ENCODE assay signal across 20 cellular contexts in the genomic region with DNA sequence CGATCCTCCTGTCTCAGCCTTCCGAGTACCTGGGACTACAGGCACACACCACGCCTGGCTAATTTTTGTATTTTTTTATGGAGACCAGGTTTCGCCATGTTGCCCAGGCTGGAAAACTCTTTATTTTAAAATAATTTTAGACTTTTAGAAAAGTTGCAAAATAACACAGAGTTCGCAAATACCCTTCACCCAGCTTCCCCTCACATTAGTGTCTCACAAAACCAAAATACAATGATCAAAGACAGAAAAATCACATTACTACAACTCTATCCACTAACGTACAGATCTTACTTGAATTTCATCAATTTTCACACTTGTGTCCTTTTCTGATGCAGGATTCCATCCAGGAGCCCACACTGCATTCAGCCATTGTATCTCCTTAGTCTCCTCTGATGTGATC. TPM values are rescaled to one million over a fixed set of nuclear protein-coding genes. Genes with fewer than 3 reads are reported as not detected.
DNase-seq lines count a peak whose midpoint lies in the region; ATAC-seq, FAIRE-seq and TF ChIP-seq lines count a peak whose summit lies in the region.
"Had no signal": no experiment of that assay in that cellular context is flagged by ENCODE, and none has a peak within 500 bp of the region (broad histone marks: within the 10 kb centered on the region; RNA-seq: fewer than 3 reads in every experiment).

No MANE protein-coding gene starts in this region.

- H2AFZ ChIP-seq in smooth muscle cell (ENCODE audit: low read depth), result no peak overlapping the region

- 93% methylated on average over 6 of the region's 6 CpGs for WGBS in A549 (ENCODE audit: missing lambda C conversion rate)
- WGBS in smooth muscle cell (ENCODE audit: low lambda C conversion rate), result 94% methylated on average over 6 of the region's 6 CpGs

- H3K4me1 ChIP-seq in A549 (peaks cover 32% of the 10 kb centered on the region), HEK293 (ENCODE audit: control insufficient read depth, insufficient read depth, low read length) (no peaks in the 10 kb centered on the region), RWPE2 (ENCODE audit: insufficient read depth, poor library complexity, severe bottlenecking) (peaks cover 36% of the 10 kb centered on the region), smooth muscle cell (ENCODE audit: low read depth) (peaks cover 5% of the 10 kb centered on the region)
- H3K4me1 ChIP-seq: HAP-1 had no signal

- CTCF ChIA-PET in A549 (lab: Yijun Ruan, JAX), result interaction anchor here (0.5 kb wide), 1 partner anchor 29 kb away, joined by 3 read pairs; no protein-coding TSS in a partner anchor
- CTCF ChIA-PET in HEK293 (lab: Yijun Ruan, JAX), result no interaction called here

- no peak for TF ChIP-seq RAD21 in A549 (conservative IDR thresholded peaks at IDR 0.05 in 1 of 2, IDR thresholded peaks at IDR 0.05 in 1 of 2)

- no peaks in the 10 kb centered on the region for H3K27me3 ChIP-seq in RWPE2 (ENCODE audit: insufficient read depth, poor library complexity, severe bottlenecking)
- no peaks in the 10 kb centered on the region for H3K27me3 ChIP-seq in smooth muscle cell (ENCODE audit: low read depth)
- no peaks in the 10 kb centered on the region for H3K27me3 ChIP-seq in MG63
- H3K27me3 ChIP-seq: BLaER1 treated with 17β-estradiol and CSF1 and Interleukin-3, amounts not matched to agents 10 nM and 100 nM had no signal

- peaks cover 23% of the 10 kb centered on the region for H3F3A ChIP-seq in smooth muscle cell (ENCODE audit: low read depth)

- TF ChIP-seq CTCF in A549 (IDR thresholded peaks at IDR 0.05), result no peak
- TF ChIP-seq CTCF in HEK293 (tag by site-specific recombination; IDR thresholded peaks at IDR 0.05), result no peak
- TF ChIP-seq CTCF in RWPE2 (IDR thresholded peaks at IDR 0.05; ENCODE audit: poor library complexity, severe bottlenecking), result no peak
- no peak for TF ChIP-seq CTCF in smooth muscle cell (IDR thresholded peaks at IDR 0.05; ENCODE audit: borderline replicate concordance, insufficient read depth, poor library complexity, severe bottlenecking)

- no peaks in the 10 kb centered on the region for H4K20me1 ChIP-seq in smooth muscle cell (ENCODE audit: low read depth)
- H4K20me1 ChIP-seq: BLaER1 treated with 17β-estradiol and CSF1 and Interleukin-3, amounts not matched to agents 10 nM and 100 nM had no signal

- peak overlapping the region; percentile 83 to 88 for H3K27ac ChIP-seq in A549
- no peak overlapping the region for H3K27ac ChIP-seq in HEK293 (ENCODE audit: extremely low read depth, low read depth, low read length)
- H3K27ac ChIP-seq in RWPE2 (ENCODE audit: poor library complexity, severe bottlenecking), result peak overlapping the region; percentile 83
- peak overlapping the region; percentile 90 for H3K27ac ChIP-seq in smooth muscle cell (ENCODE audit: low read depth)

- POLR2A ChIA-PET in A549 (lab: Yijun Ruan, JAX), result no interaction called here
- POLR2A ChIA-PET in HEK293 (lab: Yijun Ruan, JAX), result no interaction called here

- peaks cover 13% of the 10 kb centered on the region; the same call in 2 of the 3 replicates for H3K9me3 ChIP-seq in A549
- no peaks in the 10 kb centered on the region for H3K9me3 ChIP-seq in HEK293 (ENCODE audit: control insufficient read depth, insufficient read depth, low read depth, low read length)
- H3K9me3 ChIP-seq in RWPE2 (ENCODE audit: severe bottlenecking), result no peaks in the 10 kb centered on the region
- H3K9me3 ChIP-seq in smooth muscle cell (replicated peaks; ENCODE audit: low read depth), result no peaks in the 10 kb centered on the region
- H3K9me3 ChIP-seq in MG63, result 0 out of 2 replicates have a peak, but pooled peaks cover 2% of the 10 kb centered on the region
- H3K9me3 ChIP-seq: HAP-1 had no signal

- H3K4me2 ChIP-seq in A549 (no peak overlapping the region), smooth muscle cell (peak overlapping the region; percentile 24)

- TF ChIP-seq EP300 in A549 (IDR thresholded peaks at IDR 0.05), result no peak

- FAIRE-seq in A549 (lab: Jason Lieb, UNC), result no peak
- FAIRE-seq: GM12878, GM19239 had no signal

- H3K36me3 ChIP-seq in HEK293 (ENCODE audit: control insufficient read depth in 2 of 2, insufficient read depth in 1 of 2, low read length in 2 of 2) (no peaks in the 10 kb centered on the region), RWPE2 (ENCODE audit: low read depth) (no peaks in the 10 kb centered on the region), smooth muscle cell (ENCODE audit: low read depth) (no peaks in the 10 kb centered on the region), MG63 (no peaks in the 10 kb centered on the region)
- H3K36me3 ChIP-seq: BLaER1 treated with 17β-estradiol and CSF1 and Interleukin-3, amounts not matched to agents 10 nM and 100 nM; HAP-1 had no signal

- H3K4me3 ChIP-seq in A549 (no peak overlapping the region), HEK293 (ENCODE audit: low read depth, low read length) (no peak overlapping the region), RWPE2 (ENCODE audit: severe bottlenecking) (no peak overlapping the region), smooth muscle cell (no peak overlapping the region), MG63 (no peak overlapping the region)
- H3K4me3 ChIP-seq: BLaER1 treated with 17β-estradiol and CSF1 and Interleukin-3, amounts not matched to agents 10 nM and 100 nM; GM12878; GM23248; HAP-1 had no signal

- ATAC-seq in A549 (no peak), RWPE2 (ENCODE audit: low read depth) (no peak), HG02610 (IDR thresholded peaks at IDR 0.05; ENCODE audit: unreplicated experiment) (no peak), HG03280 (IDR thresholded peaks at IDR 0.05; ENCODE audit: unreplicated experiment) (no peak)
- ATAC-seq: GM12878 had no signal

- no peak for TF ChIP-seq POLR2A in A549 (IDR thresholded peaks at IDR 0.05; ENCODE audit: low read length)

- H3K79me2 ChIP-seq in smooth muscle cell (ENCODE audit: low read depth), result no peaks in the 10 kb centered on the region

- DNase-seq in A549 (ENCODE audit: low read depth in 1 of 2, low spot score in 1 of 2) (no peak), RWPE2 (ENCODE audit: low spot score) (no peak), smooth muscle cell (lab: John Stamatoyannopoulos, UW; ENCODE audit: unreplicated experiment) (no peak), MG63 (no peak)
- DNase-seq: 8988T; CD4-positive, CD25-positive, alpha-beta regulatory T cell; CD8-positive, alpha-beta memory T cell; COR-L47; DMS 273 treated with DMSO at 0.1 percent for 48 hours; DND-41; EL; GM23248; HFFc6 had no signal

- no peak overlapping the region for H3K9ac ChIP-seq in smooth muscle cell (ENCODE audit: low read depth)
- H3K9ac ChIP-seq: BLaER1 treated with 17β-estradiol and CSF1 and Interleukin-3, amounts not matched to agents 10 nM and 100 nM had no signal

TF ChIP-seq in A549, 52 proteins besides CTCF, POLR2A, EP300 and RAD21 (continues in another document):
- TF ChIP-seq CBX8 (IDR thresholded peaks at IDR 0.05), result no peak
- TF ChIP-seq CHD2 (IDR thresholded peaks at IDR 0.05; ENCODE audit: low read length, partially characterized antibody), result no peak
- TF ChIP-seq, protein P1, sequence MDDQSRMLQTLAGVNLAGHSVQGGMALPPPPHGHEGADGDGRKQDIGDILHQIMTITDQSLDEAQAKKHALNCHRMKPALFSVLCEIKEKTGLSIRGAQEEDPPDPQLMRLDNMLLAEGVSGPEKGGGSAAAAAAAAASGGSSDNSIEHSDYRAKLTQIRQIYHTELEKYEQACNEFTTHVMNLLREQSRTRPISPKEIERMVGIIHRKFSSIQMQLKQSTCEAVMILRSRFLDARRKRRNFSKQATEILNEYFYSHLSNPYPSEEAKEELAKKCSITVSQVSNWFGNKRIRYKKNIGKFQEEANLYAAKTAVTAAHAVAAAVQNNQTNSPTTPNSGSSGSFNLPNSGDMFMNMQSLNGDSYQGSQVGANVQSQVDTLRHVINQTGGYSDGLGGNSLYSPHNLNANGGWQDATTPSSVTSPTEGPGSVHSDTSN (IDR thresholded peaks at IDR 0.05), result no peak
- TF ChIP-seq RNF2 (IDR thresholded peaks at IDR 0.05; ENCODE audit: borderline replicate concordance, low read depth), result no peak
- no peak for TF ChIP-seq HOXA7 (CRISPR knock-in tag; IDR thresholded peaks at IDR 0.05)
- no peak for TF ChIP-seq EHMT2 (IDR thresholded peaks at IDR 0.05; ENCODE audit: low read depth)
- no peak for TF ChIP-seq CHD4 (IDR thresholded peaks at IDR 0.05; ENCODE audit: borderline replicate concordance)
- no peak for TF ChIP-seq CEBPB (IDR thresholded peaks at IDR 0.05)
- TF ChIP-seq TFCP2L1 (CRISPR knock-in tag; IDR thresholded peaks at IDR 0.05), result no peak
- no peak for TF ChIP-seq NR3C1 (IDR thresholded peaks at IDR 0.05)

TF ChIP-seq in HEK293, 187 proteins besides CTCF, POLR2A, EP300 and RAD21:
- TF ChIP-seq ZNF529 (tag by site-specific recombination; IDR thresholded peaks at IDR 0.05; ENCODE audit: insufficient replicate concordance) (peak; percentile 93), KLF1 (tag by site-specific recombination; IDR thresholded peaks at IDR 0.05) (no peak), IKZF3 (tag by site-specific recombination; IDR thresholded peaks at IDR 0.05) (no peak), ZNF792 (tag by site-specific recombination; IDR thresholded peaks at IDR 0.05) (no peak), ZNF549 (tag by site-specific recombination; IDR thresholded peaks at IDR 0.05) (no peak), ZNF324 (tag by site-specific recombination; IDR thresholded peaks at IDR 0.05) (no peak), ZNF335 (tag by site-specific recombination; conservative IDR thresholded peaks at IDR 0.05) (no peak)

RNA-seq across cellular contexts. Expression of gene ERRFI1, which starts 58.8 kb away (rescaled TPM):
- polyA plus RNA-seq in A549 (2011; rRNA removed), result 193 and 217 TPM in 2 replicates
- 48.0 and 74.2 TPM in 2 replicates for polyA plus RNA-seq in A549 (2012; cell fraction: cytosol; rRNA removed)
- 61.4 and 108 TPM in 2 replicates for polyA plus RNA-seq in A549 (2012; cell fraction: nucleus; rRNA removed)
- polyA plus RNA-seq in A549 (2017; fragmentation: RNase III; extraction: RNeasy Plus Mini Kit Qiagen cat#74134 plus additional on column Dnase treatment), result 44.2 to 51.0 TPM (median 49.0 TPM) in 3 replicates
- polyA minus RNA-seq in A549 (2011; rRNA and poly(A)+ RNA removed), result 94.7 and 114 TPM in 2 replicates
- 172 and 184 TPM in 2 replicates for total RNA-seq in smooth muscle cell
- 81.6 and 90.9 TPM in 2 replicates for polyA plus RNA-seq in smooth muscle cell
- total RNA-seq in MG63 (2014; rRNA removed; shearing (Covaris generic); ENCODE audit: low replicate concordance), result 66.9 and 104 TPM in 2 replicates
